10 cellular contexts compared by ENCODE assay signal in the genomic region with DNA sequence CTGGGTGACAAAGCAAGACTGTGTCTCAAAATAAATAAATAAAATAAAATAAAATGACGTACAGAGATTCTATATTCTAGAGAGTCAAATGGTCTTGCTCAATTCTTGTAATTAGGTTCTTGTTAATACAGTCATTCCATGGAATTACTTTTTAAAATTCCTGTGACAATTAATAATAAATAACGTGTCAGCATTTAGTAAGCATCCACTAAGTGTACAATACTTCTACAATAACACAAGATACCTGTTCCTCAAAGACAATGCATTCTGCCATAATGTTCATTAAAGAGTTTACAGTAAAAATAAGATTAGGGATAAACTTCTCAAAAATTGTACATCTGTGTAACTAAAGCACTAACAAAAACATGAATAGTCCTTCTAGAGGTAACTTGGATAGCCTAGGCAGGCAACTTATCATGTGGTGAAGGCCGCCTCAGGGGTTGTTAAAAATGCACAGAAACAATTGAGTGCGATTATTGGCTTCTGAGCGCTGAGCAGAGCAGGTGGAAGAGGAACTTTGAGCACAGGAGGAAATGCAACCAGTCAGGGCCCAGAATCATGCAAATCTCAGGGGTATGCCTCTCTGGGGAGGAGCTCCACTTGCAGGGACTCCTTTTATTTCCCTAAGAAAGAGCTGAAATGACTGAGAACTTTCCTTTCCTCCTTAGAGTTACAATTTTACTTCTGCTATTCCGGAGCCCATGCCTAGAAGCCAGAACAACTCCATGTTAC. TPM values are rescaled to one million over a fixed set of nuclear protein-coding genes. Genes with fewer than 3 reads are reported as not detected.
A peak's percentile ranks its signal among the peaks of the same experiment; 100 is the strongest.
DNase-seq lines count a peak whose midpoint lies in the region; ATAC-seq, FAIRE-seq and TF ChIP-seq lines count a peak whose summit lies in the region.
"Had no signal": no experiment of that assay in that cellular context is flagged by ENCODE, and none has a peak within 500 bp of the region (broad histone marks: within the 10 kb centered on the region; RNA-seq: fewer than 3 reads in every experiment).

No MANE protein-coding gene starts in this region.

- no TSS peak for BruUV-seq in GM12878 (replicated peaks; lab: Mats Ljungman, UMichigan)

- H3K4me3 ChIP-seq in GM12878 = no peak overlapping the region
- no peak overlapping the region for H3K4me3 ChIP-seq in breast epithelium

- no peaks in the 10 kb centered on the region for H4K20me1 ChIP-seq in GM12878 (ENCODE audit: control insufficient read depth, insufficient read depth)

- H3K36me3 ChIP-seq in GM12878 (ENCODE audit: control insufficient read depth in 2 of 2, insufficient read depth in 2 of 2, low read length in 1 of 2) (peaks cover 0 to 10% of the 10 kb centered on the region in 2 experiments; a peak in 2 of 4 replicates), breast epithelium (no peaks in the 10 kb centered on the region)

- no peaks in the 10 kb centered on the region for H3K27me3 ChIP-seq in GM12878 (replicated peaks in 1 of 2; ENCODE audit: control insufficient read depth in 2 of 2, insufficient read depth in 2 of 2, low read length in 1 of 2)
- H3K27me3 ChIP-seq in breast epithelium = no peaks in the 10 kb centered on the region

- H3K9me3 ChIP-seq in GM12878 (replicated peaks; ENCODE audit: control insufficient read depth, insufficient read depth, low read length) (no peaks in the 10 kb centered on the region; the same call in 2 of the 3 replicates), breast epithelium (no peaks in the 10 kb centered on the region)

- DNase-seq in GM10248 (ENCODE audit: extremely low spot score) (peak; percentile 44), GM12878 (ENCODE audit: low read depth, low spot score) (peak; percentile 64), breast epithelium (ENCODE audit: low spot score in 2 of 2) (no peak), T-helper 9 cell (no peak), NCI-H1105 (lab: John Stamatoyannopoulos, UW) (no peak), NCI-H1417 treated with DMSO at 0.1 percent for 48 hours (lab: John Stamatoyannopoulos, UW) (no peak)
- DNase-seq: COR-L47 had no signal

- TF ChIP-seq RAD21 in GM12878 (IDR thresholded peaks at IDR 0.05; ENCODE audit: insufficient read depth, low read depth, low read length) = no peak

- no peaks in the 10 kb centered on the region for H3K79me2 ChIP-seq in GM12878 (ENCODE audit: control insufficient read depth, insufficient read depth, low read length)

- peak; percentile 97 for ATAC-seq in GM19455 (IDR thresholded peaks at IDR 0.05; ENCODE audit: unreplicated experiment)
- peak; percentile 95 for ATAC-seq in HG03095 (IDR thresholded peaks at IDR 0.05; ENCODE audit: unreplicated experiment)
- peak; percentile 98 for ATAC-seq in GM12878

- peak overlapping the region; percentile 45; the same call in 1 of the 2 replicates for H3K27ac ChIP-seq in GM12878 (ENCODE audit: control insufficient read depth, insufficient read depth)
- H3K27ac ChIP-seq in breast epithelium = no peak overlapping the region

- no peak for TF ChIP-seq CTCF in GM10248 (IDR thresholded peaks at IDR 0.05; ENCODE audit: control extremely low read depth, extremely low read depth, low read depth, missing control alignments)
- no peak for TF ChIP-seq CTCF in GM12878 (IDR thresholded peaks at IDR 0.05 in 2 of 3, conservative IDR thresholded peaks at IDR 0.05 in 1 of 3; ENCODE audit: control insufficient read depth in 2 of 3, extremely low read depth in 1 of 3, insufficient read depth in 1 of 3, low read depth in 3 of 3, low read length in 3 of 3)
- TF ChIP-seq CTCF in breast epithelium (IDR thresholded peaks at IDR 0.05) = no peak

- peak; percentile 89 for FAIRE-seq in GM12878 (lab: Jason Lieb, UNC)
- FAIRE-seq: TTC549 had no signal

- in situ Hi-C loops in GM12878 (cut with MboI) = no loop called here

- CTCF ChIA-PET in GM10248 (lab: Yijun Ruan, JAX) (interaction anchor here (1.5 to 2.5 kb wide), 2 partner anchors 10 to 14 kb away, joined by 3 to 5 read pairs; no protein-coding TSS in a partner anchor), GM12878 (lab: Yijun Ruan, JAX) (interaction anchor here (0.7 to 1.6 kb wide), 3 partner anchors 8 to 313 kb away, joined by 3 to 5 read pairs (median 5); no protein-coding TSS in a partner anchor)

- WGBS in GM12878 (ENCODE audit: insufficient coverage, insufficient replicate concordance, low lambda C conversion rate, missing lambda C conversion rate) = 28% methylated on average over 6 of the region's 6 CpGs

- peaks cover 4% of the 10 kb centered on the region; the same call in 1 of the 2 replicates for H3K4me1 ChIP-seq in GM12878 (ENCODE audit: control insufficient read depth, insufficient read depth, low read length)
- H3K4me1 ChIP-seq in breast epithelium = no peaks in the 10 kb centered on the region

- H2AFZ ChIP-seq in GM12878 (ENCODE audit: control insufficient read depth, low read depth, low read length) = peak overlapping the region; percentile 37; the same call in 1 of the 2 replicates

- TF ChIP-seq POLR2A in GM12878 (IDR thresholded peaks at IDR 0.05; ENCODE audit: low read depth, low read length) (no peak), breast epithelium (IDR thresholded peaks at IDR 0.05) (no peak)

- POLR2A ChIA-PET in GM10248 (lab: Yijun Ruan, JAX) = no interaction called here
- POLR2A ChIA-PET in GM12878 (lab: Charles Lee) = no interaction called here

- no peak; a peak in 1 of 4 replicates for TF ChIP-seq EP300 in GM12878 (IDR thresholded peaks at IDR 0.05; ENCODE audit: borderline replicate concordance in 1 of 2, control insufficient read depth in 1 of 2, low read depth in 2 of 2, low read length in 2 of 2)

- RAD21 ChIA-PET in GM12878 (lab: Charles Lee; ENCODE audit: unreplicated experiment) = interaction anchor here (0.7 to 1.3 kb wide), 8 partner anchors 17 to 313 kb away, joined by 3 to 6 read pairs (median 3); no protein-coding TSS in a partner anchor

- intact Hi-C loops in GM12878 (cut with micrococcal nuclease; ENCODE audit: unreplicated experiment) = no loop called here
- intact Hi-C loops in breast epithelium (cut with DNase I; ENCODE audit: low total_unique reads) = no loop called here

- no peak overlapping the region for H3K9ac ChIP-seq in GM12878 (ENCODE audit: control insufficient read depth, insufficient read depth, low read length)

- peak overlapping the region; percentile 30; the same call in 1 of the 2 replicates for H3K4me2 ChIP-seq in GM12878 (ENCODE audit: control insufficient read depth, insufficient read depth)

- SMC1A ChIA-PET in GM12878 (lab: Charles Lee; ENCODE audit: uncharacterized antibody, unreplicated experiment) = interaction anchor here (0.8 to 1.2 kb wide), 7 partner anchors 21 to 82 kb away, joined by 3 to 6 read pairs (median 3); a partner anchor contains a TSS

TF ChIP-seq in GM12878, 131 proteins besides CTCF, POLR2A, EP300 and RAD21 (continues in another document):
- TF ChIP-seq, protein P1, sequence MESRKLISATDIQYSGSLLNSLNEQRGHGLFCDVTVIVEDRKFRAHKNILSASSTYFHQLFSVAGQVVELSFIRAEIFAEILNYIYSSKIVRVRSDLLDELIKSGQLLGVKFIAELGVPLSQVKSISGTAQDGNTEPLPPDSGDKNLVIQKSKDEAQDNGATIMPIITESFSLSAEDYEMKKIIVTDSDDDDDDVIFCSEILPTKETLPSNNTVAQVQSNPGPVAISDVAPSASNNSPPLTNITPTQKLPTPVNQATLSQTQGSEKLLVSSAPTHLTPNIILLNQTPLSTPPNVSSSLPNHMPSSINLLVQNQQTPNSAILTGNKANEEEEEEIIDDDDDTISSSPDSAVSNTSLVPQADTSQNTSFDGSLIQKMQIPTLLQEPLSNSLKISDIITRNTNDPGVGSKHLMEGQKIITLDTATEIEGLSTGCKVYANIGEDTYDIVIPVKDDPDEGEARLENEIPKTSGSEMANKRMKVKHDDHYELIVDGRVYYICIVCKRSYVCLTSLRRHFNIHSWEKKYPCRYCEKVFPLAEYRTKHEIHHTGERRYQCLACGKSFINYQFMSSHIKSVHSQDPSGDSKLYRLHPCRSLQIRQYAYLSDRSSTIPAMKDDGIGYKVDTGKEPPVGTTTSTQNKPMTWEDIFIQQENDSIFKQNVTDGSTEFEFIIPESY (IDR thresholded peaks at IDR 0.05) = no peak

RNA-seq across cellular contexts. Expression of a gene that starts 37.1 kb away (rescaled TPM):
- 26.1 and 28.1 TPM in 2 replicates for total RNA-seq in GM12878 (2013; cell fraction: nucleolus; rRNA removed)
- total RNA-seq in GM12878 (2014; rRNA removed) = 14.5 and 17.7 TPM in 2 replicates
- 22.2 and 23.5 TPM in 2 replicates for total RNA-seq in GM12878 (2014; rRNA removed; fragmentation: Illumina TruSeq; extraction: Trizol)
- total RNA-seq in GM12878 (2021) = 13.5 and 15.8 TPM in 2 replicates
- 8.8 TPM for polyA plus RNA-seq in GM12878 (2011; ENCODE audit: low read depth)
- polyA plus RNA-seq in GM12878 (2011; rRNA removed) = 14.6 and 16.0 TPM in 2 replicates
- polyA plus RNA-seq in GM12878 (2011; cell fraction: cytosol; rRNA removed) = 6.8 and 7.1 TPM in 2 replicates
- polyA plus RNA-seq in GM12878 (2011; cell fraction: nucleus; rRNA removed) = 6.9 and 7.2 TPM in 2 replicates
- 7.6 and 8.1 TPM in 2 replicates for polyA plus RNA-seq in GM12878 (2012)
- polyA plus RNA-seq in GM12878 (2014; fragmentation: Illumina TruSeq; extraction: Trizol) = 19.7 and 22.5 TPM in 2 replicates
- polyA plus RNA-seq in GM12878 (2014; fragmentation: Nextera tagmentation; extraction: Ambion mirVana) = 10 to 100 TPM; 11.9 to 15.1 TPM
- 11.9 and 15.1 TPM in 2 replicates for polyA plus RNA-seq in GM12878 (2014; rRNA removed)
- polyA plus RNA-seq in GM12878 (2016; fragmentation: Nextera tagmentation; extraction: Ambion mirVana) = 10 to 100 TPM; 19.5 to 21.1 TPM
- 10.2 and 15.4 TPM in 2 replicates for polyA minus RNA-seq in GM12878 (2011; rRNA and poly(A)+ RNA removed)
- 4.9 and 5.7 TPM in 2 replicates for polyA minus RNA-seq in GM12878 (2011; cell fraction: cytosol; rRNA and poly(A)+ RNA removed)
- 5.8 and 10.7 TPM in 2 replicates for polyA minus RNA-seq in GM12878 (2011; cell fraction: nucleus; rRNA and poly(A)+ RNA removed)
- 10 to 100 TPM in 1 of 3 donors, 1 to 10 TPM in 2; 7.4 to 17.1 (median 9.2) TPM for total RNA-seq in breast epithelium

RNA-seq across cellular contexts. Expression of a gene that starts 37.2 kb away (rescaled TPM):
- 11.7 and 13.4 TPM in 2 replicates for total RNA-seq in GM12878 (2013; cell fraction: nucleolus; rRNA removed)
- total RNA-seq in GM12878 (2014; rRNA removed) = 8.8 and 10.5 TPM in 2 replicates
- total RNA-seq in GM12878 (2014; rRNA removed; fragmentation: Illumina TruSeq; extraction: Trizol) = 9.1 and 9.3 TPM in 2 replicates
- 9.6 and 9.9 TPM in 2 replicates for total RNA-seq in GM12878 (2021)
- 4.7 TPM for polyA plus RNA-seq in GM12878 (2011; ENCODE audit: low read depth)
- polyA plus RNA-seq in GM12878 (2011; rRNA removed) = 9.4 and 10.1 TPM in 2 replicates
- polyA plus RNA-seq in GM12878 (2011; cell fraction: cytosol; rRNA removed) = 6.0 TPM in 2 replicates
- polyA plus RNA-seq in GM12878 (2011; cell fraction: nucleus; rRNA removed) = 4.2 and 5.4 TPM in 2 replicates
- polyA plus RNA-seq in GM12878 (2012) = 5.4 TPM in 2 replicates
- 8.2 and 10.9 TPM in 2 replicates for polyA plus RNA-seq in GM12878 (2014; fragmentation: Illumina TruSeq; extraction: Trizol)
- polyA plus RNA-seq in GM12878 (2014; fragmentation: Nextera tagmentation; extraction: Ambion mirVana) = 10 to 100 TPM; 15.8 to 17.0 TPM
- 9.4 and 9.7 TPM in 2 replicates for polyA plus RNA-seq in GM12878 (2014; rRNA removed)
- 10 to 100 TPM; 10.2 to 15.7 TPM for polyA plus RNA-seq in GM12878 (2016; fragmentation: Nextera tagmentation; extraction: Ambion mirVana)
- 7.9 and 8.6 TPM in 2 replicates for polyA minus RNA-seq in GM12878 (2011; rRNA and poly(A)+ RNA removed)
- polyA minus RNA-seq in GM12878 (2011; cell fraction: cytosol; rRNA and poly(A)+ RNA removed) = 2.3 and 4.6 TPM in 2 replicates
- polyA minus RNA-seq in GM12878 (2011; cell fraction: nucleus; rRNA and poly(A)+ RNA removed) = 4.2 and 6.6 TPM in 2 replicates
- total RNA-seq in breast epithelium = 1 to 10 TPM; 1.4 to 7.6 (median 4.3) TPM

Comparison
In these comparisons a context has a peak if more than half of its experiments do, and no peak if none do; other contexts are left out.
1. DNase-seq: peak in GM10248 (single experiment) and GM12878 (single experiment); none in breast epithelium (0 of 2), T-helper 9 cell (single experiment), NCI-H1105 (single experiment) and NCI-H1417 treated with DMSO at 0.1 percent for 48 hours (single experiment).
2. Peak in every context shown above with its lines, with median percentiles within 50 percentile points of each other: ATAC-seq.